Comparison of ENCODE assay signal across 2 cellular contexts in genomic region chr22:33850724-33851123, GRCh38.
TF ChIP-seq lines count a peak whose summit lies in the region.

No MANE protein-coding gene starts in this region.

TF ChIP-seq in IMR-90, 13 proteins besides CTCF, POLR2A, EP300 and RAD21 (continued from another document):
- TF ChIP-seq, protein P1, sequence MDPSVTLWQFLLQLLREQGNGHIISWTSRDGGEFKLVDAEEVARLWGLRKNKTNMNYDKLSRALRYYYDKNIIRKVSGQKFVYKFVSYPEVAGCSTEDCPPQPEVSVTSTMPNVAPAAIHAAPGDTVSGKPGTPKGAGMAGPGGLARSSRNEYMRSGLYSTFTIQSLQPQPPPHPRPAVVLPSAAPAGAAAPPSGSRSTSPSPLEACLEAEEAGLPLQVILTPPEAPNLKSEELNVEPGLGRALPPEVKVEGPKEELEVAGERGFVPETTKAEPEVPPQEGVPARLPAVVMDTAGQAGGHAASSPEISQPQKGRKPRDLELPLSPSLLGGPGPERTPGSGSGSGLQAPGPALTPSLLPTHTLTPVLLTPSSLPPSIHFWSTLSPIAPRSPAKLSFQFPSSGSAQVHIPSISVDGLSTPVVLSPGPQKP (IDR thresholded peaks at IDR 0.05; ENCODE audit: borderline replicate concordance, low read depth, low read length), result no peak
- TF ChIP-seq FOS (IDR thresholded peaks at IDR 0.05; ENCODE audit: low read depth, low read length) (no peak), MAZ (IDR thresholded peaks at IDR 0.05; ENCODE audit: borderline replicate concordance, low read depth, low read length) (no peak), RFX5 (IDR thresholded peaks at IDR 0.05; ENCODE audit: low read depth, low read length) (no peak), SMC3 (IDR thresholded peaks at IDR 0.05; ENCODE audit: low read depth, low read length) (no peak), NFE2L2 (IDR thresholded peaks at IDR 0.05; ENCODE audit: low read depth, low read length) (no peak), USF2 (IDR thresholded peaks at IDR 0.05; ENCODE audit: low read depth, low read length) (no peak)

TF ChIP-seq in WTC11, 78 proteins besides CTCF, POLR2A, EP300 and RAD21 (continued from another document):
- TF ChIP-seq E2F5 (CRISPR knock-in tag; IDR thresholded peaks at IDR 0.05), result no peak
- no peak for TF ChIP-seq TCF7 (CRISPR knock-in tag; IDR thresholded peaks at IDR 0.05; ENCODE audit: low read depth)
- no peak for TF ChIP-seq ZNF121 (CRISPR knock-in tag; IDR thresholded peaks at IDR 0.05)
- TF ChIP-seq, protein P2, sequence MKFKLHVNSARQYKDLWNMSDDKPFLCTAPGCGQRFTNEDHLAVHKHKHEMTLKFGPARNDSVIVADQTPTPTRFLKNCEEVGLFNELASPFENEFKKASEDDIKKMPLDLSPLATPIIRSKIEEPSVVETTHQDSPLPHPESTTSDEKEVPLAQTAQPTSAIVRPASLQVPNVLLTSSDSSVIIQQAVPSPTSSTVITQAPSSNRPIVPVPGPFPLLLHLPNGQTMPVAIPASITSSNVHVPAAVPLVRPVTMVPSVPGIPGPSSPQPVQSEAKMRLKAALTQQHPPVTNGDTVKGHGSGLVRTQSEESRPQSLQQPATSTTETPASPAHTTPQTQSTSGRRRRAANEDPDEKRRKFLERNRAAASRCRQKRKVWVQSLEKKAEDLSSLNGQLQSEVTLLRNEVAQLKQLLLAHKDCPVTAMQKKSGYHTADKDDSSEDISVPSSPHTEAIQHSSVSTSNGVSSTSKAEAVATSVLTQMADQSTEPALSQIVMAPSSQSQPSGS (CRISPR knock-in tag; IDR thresholded peaks at IDR 0.05; ENCODE audit: borderline replicate concordance, low read depth), result no peak
- TF ChIP-seq ZNF423 (CRISPR knock-in tag; IDR thresholded peaks at IDR 0.05), result no peak
- TF ChIP-seq, protein P3, sequence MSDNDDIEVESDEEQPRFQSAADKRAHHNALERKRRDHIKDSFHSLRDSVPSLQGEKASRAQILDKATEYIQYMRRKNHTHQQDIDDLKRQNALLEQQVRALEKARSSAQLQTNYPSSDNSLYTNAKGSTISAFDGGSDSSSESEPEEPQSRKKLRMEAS (CRISPR knock-in tag; IDR thresholded peaks at IDR 0.05), result no peak
- TF ChIP-seq TEAD4 (CRISPR knock-in tag; IDR thresholded peaks at IDR 0.05), result no peak
- no peak for TF ChIP-seq E2F4 (CRISPR knock-in tag; IDR thresholded peaks at IDR 0.05; ENCODE audit: borderline replicate concordance, low read depth)
- no peak for TF ChIP-seq ZNF219 (CRISPR knock-in tag; IDR thresholded peaks at IDR 0.05; ENCODE audit: borderline replicate concordance)
- no peak for TF ChIP-seq NR2C2 (CRISPR knock-in tag; IDR thresholded peaks at IDR 0.05)
- no peak for TF ChIP-seq IRF2 (CRISPR knock-in tag; IDR thresholded peaks at IDR 0.05; ENCODE audit: borderline replicate concordance, low read depth)
- no peak for TF ChIP-seq TP53 (CRISPR knock-in tag; IDR thresholded peaks at IDR 0.05)
- no peak for TF ChIP-seq NFE2L1 (CRISPR knock-in tag; IDR thresholded peaks at IDR 0.05)
- TF ChIP-seq USF1 (CRISPR knock-in tag; IDR thresholded peaks at IDR 0.05), result no peak
- TF ChIP-seq MXD4 (CRISPR knock-in tag; IDR thresholded peaks at IDR 0.05; ENCODE audit: borderline replicate concordance), result no peak
- no peak for TF ChIP-seq JUN (CRISPR knock-in tag; IDR thresholded peaks at IDR 0.05)
- no peak for TF ChIP-seq ZNF263 (CRISPR knock-in tag; IDR thresholded peaks at IDR 0.05; ENCODE audit: low read depth)
- no peak for TF ChIP-seq SMAD3 (CRISPR knock-in tag; IDR thresholded peaks at IDR 0.05; ENCODE audit: borderline replicate concordance)
- no peak for TF ChIP-seq EMX1 (CRISPR knock-in tag; IDR thresholded peaks at IDR 0.05)
TF ChIP-seq in WTC11: peak in this region for 0.
